Comparison of ENCODE assay signal across 8 cellular contexts in the genomic region with DNA sequence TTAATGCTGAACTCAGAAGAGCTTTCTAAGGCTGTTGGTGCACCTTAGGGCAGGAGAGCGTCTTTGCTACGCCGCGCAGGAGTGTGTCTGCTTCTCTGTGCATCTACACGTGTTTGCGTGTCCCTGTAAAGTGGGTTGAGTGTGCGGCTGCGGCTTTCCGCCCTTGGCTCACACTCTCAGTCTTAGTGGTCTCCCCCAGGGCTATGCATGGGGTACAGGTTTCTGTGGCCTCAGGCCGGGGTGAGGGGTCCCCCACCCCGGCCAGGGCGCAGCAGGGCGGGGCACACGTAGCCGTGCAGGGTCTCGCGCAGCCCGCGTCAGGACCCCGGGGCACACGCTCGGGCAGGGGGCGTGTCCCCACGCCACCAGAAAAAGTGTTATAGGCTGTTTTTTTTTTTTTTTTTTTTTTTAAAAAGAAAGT. TPM values are rescaled to one million over a fixed set of nuclear protein-coding genes. Genes with fewer than 3 reads are reported as not detected.
DNase-seq lines count a peak whose midpoint lies in the region; ATAC-seq, FAIRE-seq and TF ChIP-seq lines count a peak whose summit lies in the region.

No MANE protein-coding gene starts in this region.

- in situ Hi-C loops in transverse colon (cut with MboI; ENCODE audit: low pct_ligation_motif_present in 1 of 4, low pct_unique_long_range_greater_than_20kb in 1 of 4, low sequenced_read_pairs in 3 of 4): no loop called here

- DNase-seq in NOMO-1 treated with dmso at 0.1 percent for 144 hours (lab: John Stamatoyannopoulos, UW; ENCODE audit: unreplicated experiment) (peak; percentile 28), activated T-helper 1 cell treated with Interleukin-2 at 50 U/mL for 16 hours (ENCODE audit: low read depth) (peak; percentile 44), fibroblast of the aortic adventitia (ENCODE audit: low read depth) (peak; percentile 36), pancreas (peak in 3 of 6 donors; percentile 42 to 72 (median 66)), transverse colon (peak; percentile 62), NCI-H146 (lab: John Stamatoyannopoulos, UW) (no peak)

- 0% methylated on average over 24 of the region's 24 CpGs for WGBS in pancreas, 2 donors
- WGBS in transverse colon (ENCODE audit: low coverage in 1 of 2), 2 donors: 0 to 1% methylated on average over 15 to 24 of the region's 24 CpGs

- H3K27me3 ChIP-seq in pancreas (no peaks in the 10 kb centered on the region), transverse colon (no peaks in the 10 kb centered on the region)

- intact Hi-C loops in pancreas (cut with DNase I): no loop called here
- intact Hi-C loops in transverse colon (cut with DNase I; ENCODE audit: low total_unique reads): loop anchor here (5.0 kb wide), 1 partner anchor 55 kb away; no protein-coding TSS in a partner anchor

- TF ChIP-seq EP300 in transverse colon (IDR thresholded peaks at IDR 0.05; ENCODE audit: low read depth): no peak

- H3K4me3 ChIP-seq in fibroblast of the aortic adventitia (ENCODE audit: low read depth, low read length) (peak overlapping the region; percentile 80), pancreas (peak overlapping the region; percentile 78 to 92 (median 81)), transverse colon (peak overlapping the region; percentile 84 to 95 (median 88))

- H3K4me1 ChIP-seq in pancreas (peaks cover 4 to 7% (median 6%) of the 10 kb centered on the region in 3 donors), transverse colon (peaks cover 15 to 38% (median 31%) of the 10 kb centered on the region in 4 donors)

- H3K36me3 ChIP-seq in pancreas (no peaks in the 10 kb centered on the region), transverse colon (no peaks in the 10 kb centered on the region)

- ATAC-seq in GM18861 (IDR thresholded peaks at IDR 0.05; ENCODE audit: unreplicated experiment): peak; percentile 53
- peak; percentile 53 for ATAC-seq in HG02852 (IDR thresholded peaks at IDR 0.05; ENCODE audit: unreplicated experiment)
- ATAC-seq in pancreas: peak; percentile 24 to 47 (median 36)

- TF ChIP-seq POLR2A in transverse colon (IDR thresholded peaks at IDR 0.05): no peak

- FAIRE-seq in pancreas (lab: Jason Lieb, UNC): no peak

- peak overlapping the region; percentile 98 to 99 (median 98) for H3K27ac ChIP-seq in pancreas
- peak overlapping the region; percentile 94 to 99 (median 98) for H3K27ac ChIP-seq in transverse colon

- no peak for TF ChIP-seq CTCF in fibroblast of the aortic adventitia (IDR thresholded peaks at IDR 0.05; ENCODE audit: insufficient read depth, low read length)
- TF ChIP-seq CTCF in pancreas (IDR thresholded peaks at IDR 0.05): no peak
- TF ChIP-seq CTCF in transverse colon (IDR thresholded peaks at IDR 0.05): no peak

- H3K9me3 ChIP-seq in pancreas (no peaks in the 10 kb centered on the region), transverse colon (no peaks in the 10 kb centered on the region)

RNA-seq across cellular contexts. Expression of a gene that starts 0.7 kb away (rescaled TPM):
- 3.8 and 9.7 TPM in 2 replicates for total RNA-seq in fibroblast of the aortic adventitia (ENCODE audit: low replicate concordance)
- total RNA-seq in pancreas: 1 to 10 TPM; 4.3 to 7.2 (median 5.8) TPM
- polyA plus RNA-seq in pancreas: 1 to 10 TPM; 1.9 to 4.8 TPM
- 10 to 100 TPM in 2 of 4 donors, 1 to 10 TPM in 2; 8.2 to 18.0 (median 13.0) TPM for total RNA-seq in transverse colon
